Comparison of ENCODE assay signal across 10 cellular contexts in the genomic region with DNA sequence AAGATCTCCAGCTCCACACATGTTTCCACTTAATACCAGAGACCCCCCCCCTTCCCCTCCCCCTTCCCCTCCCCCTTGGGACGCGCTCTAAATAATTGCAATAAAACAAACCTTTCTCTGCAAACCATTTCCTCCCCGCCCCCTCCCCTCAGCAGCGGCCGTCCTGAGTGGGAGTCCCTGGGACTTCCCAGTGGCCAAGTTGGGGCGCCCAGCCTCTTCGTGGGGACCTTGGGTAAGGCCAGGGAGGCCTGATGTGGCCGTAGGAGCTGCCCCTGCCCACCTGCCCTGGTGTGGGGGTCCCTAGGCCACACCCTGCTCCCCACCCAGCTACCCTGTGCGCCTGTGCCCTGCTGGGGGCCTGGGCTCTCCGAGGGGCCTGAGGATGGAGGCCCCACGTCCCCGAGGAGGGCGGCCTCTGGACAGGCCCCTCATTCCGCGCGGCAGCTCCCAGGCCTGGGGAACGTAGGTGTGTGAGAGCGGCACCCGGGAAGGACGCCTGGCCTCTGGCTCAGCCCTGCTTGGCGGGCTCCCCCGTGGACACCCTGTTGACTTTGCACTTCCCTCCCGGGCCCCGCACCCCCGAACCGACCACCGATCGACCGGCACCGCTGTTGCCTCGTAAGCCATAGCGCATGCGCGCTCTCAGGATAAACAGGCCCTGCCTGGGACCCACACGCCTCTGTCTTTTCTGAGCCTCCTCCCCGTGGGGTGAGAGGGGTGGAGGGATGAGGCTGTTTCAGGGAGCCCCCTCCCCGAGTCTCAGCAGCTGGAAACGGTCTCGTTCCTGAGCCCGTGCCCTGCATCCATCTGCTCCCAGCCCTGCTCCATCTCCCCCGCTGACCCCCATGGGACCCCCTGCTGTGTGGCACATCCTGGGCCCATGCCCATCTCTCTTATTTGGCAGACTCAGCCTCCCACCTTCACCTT. TPM values are rescaled to one million over a fixed set of nuclear protein-coding genes. Genes with fewer than 3 reads are reported as not detected.
DNase-seq lines count a peak whose midpoint lies in the region; ATAC-seq and TF ChIP-seq lines count a peak whose summit lies in the region.
"Had no signal": no experiment of that assay in that cellular context is flagged by ENCODE, and none has a peak within 500 bp of the region (broad histone marks: within the 10 kb centered on the region; RNA-seq: fewer than 3 reads in every experiment).

No MANE protein-coding gene starts in this region.

- peaks cover 42% of the 10 kb centered on the region for H3K36me3 ChIP-seq in NT2/D1 (ENCODE audit: insufficient read depth, insufficient read length, low read length)
- H3K36me3 ChIP-seq in mesodermal cell (ENCODE audit: control insufficient read depth, insufficient read depth, low read length): peaks cover 27% of the 10 kb centered on the region
- peaks cover 16% of the 10 kb centered on the region for H3K36me3 ChIP-seq in thoracic aorta

- intact Hi-C loops in dorsolateral prefrontal cortex (cut with DNase I): no loop called here

- H3K4me3 ChIP-seq in NT2/D1 (ENCODE audit: insufficient read length, low read depth) (no peak overlapping the region), dorsolateral prefrontal cortex (peak overlapping the region in 5 of 59 donors; percentile 13 to 43 (median 22)), mesodermal cell (ENCODE audit: extremely low read depth, insufficient read depth, low read length, poor library complexity, severe bottlenecking) (no peak overlapping the region), thoracic aorta (no peak overlapping the region)

- 91 to 94% methylated on average over 32 to 35 of the region's 41 CpGs for WGBS in mesodermal cell (ENCODE audit: insufficient coverage in 2 of 2), 2 experiments

- H3K4me1 ChIP-seq in NT2/D1 (ENCODE audit: insufficient read depth, insufficient read length) (peaks cover 51% of the 10 kb centered on the region), mesodermal cell (ENCODE audit: control insufficient read depth, insufficient read depth, low read length, poor library complexity, severe bottlenecking) (peaks cover 34% of the 10 kb centered on the region), thoracic aorta (ENCODE audit: control insufficient read depth in 1 of 2, low read depth in 2 of 2) (peaks cover 26 to 46% of the 10 kb centered on the region in 2 donors)

- H3K9ac ChIP-seq in NT2/D1 (ENCODE audit: insufficient read length, low read depth): peak overlapping the region; percentile 69

- TF ChIP-seq CTCF in dorsolateral prefrontal cortex (IDR thresholded peaks at IDR 0.05 in 54 of 56, conservative IDR thresholded peaks at IDR 0.05 in 2 of 56; ENCODE audit: low read depth in 1 of 56, partially characterized antibody in 56 of 56) (no peak), thoracic aorta (IDR thresholded peaks at IDR 0.05) (no peak)

- no peak for DNase-seq in NT2/D1 (ENCODE audit: low read depth, low spot score)
- DNase-seq in dorsolateral prefrontal cortex: no peak
- DNase-seq in thoracic aorta (ENCODE audit: low spot score): no peak
- no peak for DNase-seq in NCI-H510A (lab: John Stamatoyannopoulos, UW)
- DNase-seq in SW 1271 (lab: John Stamatoyannopoulos, UW): no peak
- DNase-seq: activated B cell treated with CpG ODN at 0.5 μM for 24 hours, midbrain had no signal

- H3K27ac ChIP-seq in dorsolateral prefrontal cortex (peak overlapping the region in 43 of 59 donors; percentile 3 to 83 (median 60)), mesodermal cell (ENCODE audit: low read depth, low read length, severe bottlenecking) (peak overlapping the region; percentile 23), thoracic aorta (peak overlapping the region; percentile 47 to 94)

- no peaks in the 10 kb centered on the region for H3K27me3 ChIP-seq in NT2/D1 (ENCODE audit: insufficient read depth, insufficient read length)
- H3K27me3 ChIP-seq in dorsolateral prefrontal cortex: no peaks in the 10 kb centered on the region
- H3K27me3 ChIP-seq in thoracic aorta (replicated peaks; ENCODE audit: insufficient read depth): no peaks in the 10 kb centered on the region

- no peak for ATAC-seq in thoracic aorta (ENCODE audit: insufficient number of reproducible peaks, low FRiP score, low read depth)
- no peak for ATAC-seq in GM19324 (IDR thresholded peaks at IDR 0.05; ENCODE audit: low FRiP score, unreplicated experiment)
- no peak for ATAC-seq in GM18505 (IDR thresholded peaks at IDR 0.05; ENCODE audit: unreplicated experiment)

- no peaks in the 10 kb centered on the region for H3K9me3 ChIP-seq in NT2/D1 (ENCODE audit: insufficient read depth, low read length)
- H3K9me3 ChIP-seq in mesodermal cell (ENCODE audit: control insufficient read depth, low read length): no peaks in the 10 kb centered on the region
- H3K9me3 ChIP-seq in thoracic aorta: no peaks in the 10 kb centered on the region

- TF ChIP-seq POLR2A in GM18505 (IDR thresholded peaks at IDR 0.05; ENCODE audit: borderline replicate concordance, extremely low read depth, insufficient read depth, insufficient read length): no peak

RNA-seq across cellular contexts. Expression of a gene that starts 9.0 kb away (rescaled TPM):
- total RNA-seq in dorsolateral prefrontal cortex: 10 to 100 TPM; 12.2 to 41.4 (median 26.0) TPM
- 28.3 TPM for polyA plus RNA-seq in mesodermal cell (2013, experiment 1 of 2)
- polyA plus RNA-seq in mesodermal cell (2013, experiment 2 of 2): 25.3 TPM
- 10 to 100 TPM in 1 of 2 donors, 1 to 10 TPM in 1; 7.7 to 13.4 TPM for total RNA-seq in thoracic aorta

RNA-seq across cellular contexts. Expression of a gene that starts 9.2 kb away (rescaled TPM):
- total RNA-seq in dorsolateral prefrontal cortex (100 to 1,000 TPM; 129 to 311 (median 193) TPM), thoracic aorta (100 to 1,000 TPM; 112 to 123 TPM)
- polyA plus RNA-seq in mesodermal cell (2013, experiment 1 of 2): 74.3 TPM
- 65.0 TPM for polyA plus RNA-seq in mesodermal cell (2013, experiment 2 of 2)

RNA-seq across cellular contexts. Expression of a gene that starts 11.9 kb away (rescaled TPM):
- total RNA-seq in dorsolateral prefrontal cortex: 100 to 1,000 TPM in 28 of 120 experiments, 10 to 100 TPM in 92; 46.4 to 200 (median 84.6) TPM
- polyA plus RNA-seq in mesodermal cell (2013, experiment 1 of 2): 43.9 TPM
- polyA plus RNA-seq in mesodermal cell (2013, experiment 2 of 2): 36.7 TPM
- 10 to 100 TPM; 66.0 to 84.1 TPM for total RNA-seq in thoracic aorta

RNA-seq across cellular contexts. Expression of a gene that starts 19.0 kb away (rescaled TPM):
- 1 to 10 TPM in 45 of 120 experiments, under 1 TPM in 23, not detected in 52; 0.43 to 4.3 (median 1.1) TPM for total RNA-seq in dorsolateral prefrontal cortex
- polyA plus RNA-seq in mesodermal cell (2013, experiment 1 of 2): 17.5 TPM
- polyA plus RNA-seq in mesodermal cell (2013, experiment 2 of 2): 18.2 TPM
- total RNA-seq in thoracic aorta: not detected

RNA-seq across cellular contexts. Expression of a gene that starts 29.0 kb away (rescaled TPM):
- 10 to 100 TPM; 16.4 to 45.4 (median 29.2) TPM for total RNA-seq in dorsolateral prefrontal cortex
- 27.4 TPM for polyA plus RNA-seq in mesodermal cell (2013, experiment 1 of 2)
- polyA plus RNA-seq in mesodermal cell (2013, experiment 2 of 2): 23.7 TPM
- total RNA-seq in thoracic aorta: 10 to 100 TPM; 65.8 to 68.5 TPM
